ENCODE assay signal across 1 cellular context in the genomic region with DNA sequence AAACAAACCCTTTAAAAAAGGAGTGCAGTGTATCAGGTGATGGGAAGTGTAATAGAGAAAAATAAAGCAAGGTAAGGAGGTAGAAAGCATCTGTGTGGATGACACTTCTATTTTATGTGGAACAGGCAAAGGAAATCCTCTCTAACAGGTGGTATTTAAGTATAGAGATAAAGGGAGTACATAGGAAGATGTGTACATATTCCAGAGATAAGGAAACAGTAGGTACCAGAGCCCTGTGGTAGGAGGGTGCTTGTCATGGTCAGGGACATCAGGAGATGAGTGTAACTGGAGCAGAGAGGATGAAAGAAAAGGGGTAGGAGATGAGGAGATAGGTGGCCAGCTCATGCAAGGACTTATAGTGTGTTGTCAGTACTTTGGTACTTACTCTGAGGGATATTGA.
TF ChIP-seq lines count a peak whose summit lies in the region.

No MANE protein-coding gene starts in this region.

TF ChIP-seq in K562, 482 proteins besides CTCF, POLR2A, EP300 and RAD21 (continued from another document):
- TF ChIP-seq, protein P1, sequence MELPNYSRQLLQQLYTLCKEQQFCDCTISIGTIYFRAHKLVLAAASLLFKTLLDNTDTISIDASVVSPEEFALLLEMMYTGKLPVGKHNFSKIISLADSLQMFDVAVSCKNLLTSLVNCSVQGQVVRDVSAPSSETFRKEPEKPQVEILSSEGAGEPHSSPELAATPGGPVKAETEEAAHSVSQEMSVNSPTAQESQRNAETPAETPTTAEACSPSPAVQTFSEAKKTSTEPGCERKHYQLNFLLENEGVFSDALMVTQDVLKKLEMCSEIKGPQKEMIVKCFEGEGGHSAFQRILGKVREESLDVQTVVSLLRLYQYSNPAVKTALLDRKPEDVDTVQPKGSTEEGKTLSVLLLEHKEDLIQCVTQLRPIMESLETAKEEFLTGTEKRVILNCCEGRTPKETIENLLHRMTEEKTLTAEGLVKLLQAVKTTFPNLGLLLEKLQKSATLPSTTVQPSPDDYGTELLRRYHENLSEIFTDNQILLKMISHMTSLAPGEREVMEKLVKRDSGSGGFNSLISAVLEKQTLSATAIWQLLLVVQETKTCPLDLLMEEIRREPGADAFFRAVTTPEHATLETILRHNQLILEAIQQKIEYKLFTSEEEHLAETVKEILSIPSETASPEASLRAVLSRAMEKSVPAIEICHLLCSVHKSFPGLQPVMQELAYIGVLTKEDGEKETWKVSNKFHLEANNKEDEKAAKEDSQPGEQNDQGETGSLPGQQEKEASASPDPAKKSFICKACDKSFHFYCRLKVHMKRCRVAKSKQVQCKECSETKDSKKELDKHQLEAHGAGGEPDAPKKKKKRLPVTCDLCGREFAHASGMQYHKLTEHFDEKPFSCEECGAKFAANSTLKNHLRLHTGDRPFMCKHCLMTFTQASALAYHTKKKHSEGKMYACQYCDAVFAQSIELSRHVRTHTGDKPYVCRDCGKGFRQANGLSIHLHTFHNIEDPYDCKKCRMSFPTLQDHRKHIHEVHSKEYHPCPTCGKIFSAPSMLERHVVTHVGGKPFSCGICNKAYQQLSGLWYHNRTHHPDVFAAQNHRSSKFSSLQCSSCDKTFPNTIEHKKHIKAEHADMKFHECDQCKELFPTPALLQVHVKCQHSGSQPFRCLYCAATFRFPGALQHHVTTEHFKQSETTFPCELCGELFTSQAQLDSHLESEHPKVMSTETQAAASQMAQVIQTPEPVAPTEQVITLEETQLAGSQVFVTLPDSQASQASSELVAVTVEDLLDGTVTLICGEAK (IDR thresholded peaks at IDR 0.05), result no peak
- TF ChIP-seq, protein P1 (CRISPR knock-in tag; IDR thresholded peaks at IDR 0.05), result no peak
- TF ChIP-seq KLF6 (CRISPR knock-in tag; IDR thresholded peaks at IDR 0.05; ENCODE audit: borderline replicate concordance), result no peak
- TF ChIP-seq SMARCA4 (IDR thresholded peaks at IDR 0.05), result 0 out of 2 replicates have a peak, but pooled peaks have one; percentile 17
- TF ChIP-seq CAMTA2 (CRISPR knock-in tag; conservative IDR thresholded peaks at IDR 0.05), result no peak
- TF ChIP-seq TRIM28 (IDR thresholded peaks at IDR 0.05), result no peak
- TF ChIP-seq KAT7 (CRISPR knock-in tag; IDR thresholded peaks at IDR 0.05; ENCODE audit: borderline replicate concordance), result no peak
- TF ChIP-seq KDM5B (IDR thresholded peaks at IDR 0.05; ENCODE audit: insufficient replicate concordance, low read depth, low read length), result no peak
- TF ChIP-seq NFYB (IDR thresholded peaks at IDR 0.05; ENCODE audit: extremely low read depth, insufficient read length), result no peak
- TF ChIP-seq RCOR1 (IDR thresholded peaks at IDR 0.05; ENCODE audit: borderline replicate concordance in 1 of 2, low read depth in 2 of 2, low read length in 2 of 2), result peak in 1 of 2 experiments; percentile 42; a peak in 1 of 4 replicates
- TF ChIP-seq ADNP (tag; IDR thresholded peaks at IDR 0.05), result no peak
- TF ChIP-seq ARID1B (IDR thresholded peaks at IDR 0.05), result peak; percentile 54
- no peak for TF ChIP-seq IFI16 (CRISPR knock-in tag; IDR thresholded peaks at IDR 0.05)
- TF ChIP-seq GATA2 (CRISPR knock-in tag; IDR thresholded peaks at IDR 0.05), result 0 out of 2 replicates have a peak, but pooled peaks have one; percentile 31
- TF ChIP-seq TAL1 (IDR thresholded peaks at IDR 0.05), result peak; percentile 60
- TF ChIP-seq CBFA2T2 (conservative IDR thresholded peaks at IDR 0.05), result peak; percentile 66
- TF ChIP-seq HMG20A (CRISPR knock-in tag; conservative IDR thresholded peaks at IDR 0.05), result no peak
- no peak for TF ChIP-seq NFATC3 (IDR thresholded peaks at IDR 0.05)
- TF ChIP-seq CTBP1 (IDR thresholded peaks at IDR 0.05; ENCODE audit: borderline replicate concordance), result peak; percentile 17; the same call in 1 of the 2 replicates
- no peak for TF ChIP-seq IRF1 (CRISPR knock-in tag; IDR thresholded peaks at IDR 0.05; ENCODE audit: borderline replicate concordance)
- no peak for TF ChIP-seq POLR2G (IDR thresholded peaks at IDR 0.05; ENCODE audit: low read depth, low read length)
- TF ChIP-seq ZNF12 (CRISPR knock-in tag; IDR thresholded peaks at IDR 0.05), result no peak
- TF ChIP-seq CBFA2T3 (IDR thresholded peaks at IDR 0.05), result peak; percentile 76
- TF ChIP-seq ZBTB1 (CRISPR knock-in tag; IDR thresholded peaks at IDR 0.05; ENCODE audit: borderline replicate concordance, low read depth), result no peak
- no peak for TF ChIP-seq MECOM (CRISPR knock-in tag; IDR thresholded peaks at IDR 0.05)
